In the genomic region with DNA sequence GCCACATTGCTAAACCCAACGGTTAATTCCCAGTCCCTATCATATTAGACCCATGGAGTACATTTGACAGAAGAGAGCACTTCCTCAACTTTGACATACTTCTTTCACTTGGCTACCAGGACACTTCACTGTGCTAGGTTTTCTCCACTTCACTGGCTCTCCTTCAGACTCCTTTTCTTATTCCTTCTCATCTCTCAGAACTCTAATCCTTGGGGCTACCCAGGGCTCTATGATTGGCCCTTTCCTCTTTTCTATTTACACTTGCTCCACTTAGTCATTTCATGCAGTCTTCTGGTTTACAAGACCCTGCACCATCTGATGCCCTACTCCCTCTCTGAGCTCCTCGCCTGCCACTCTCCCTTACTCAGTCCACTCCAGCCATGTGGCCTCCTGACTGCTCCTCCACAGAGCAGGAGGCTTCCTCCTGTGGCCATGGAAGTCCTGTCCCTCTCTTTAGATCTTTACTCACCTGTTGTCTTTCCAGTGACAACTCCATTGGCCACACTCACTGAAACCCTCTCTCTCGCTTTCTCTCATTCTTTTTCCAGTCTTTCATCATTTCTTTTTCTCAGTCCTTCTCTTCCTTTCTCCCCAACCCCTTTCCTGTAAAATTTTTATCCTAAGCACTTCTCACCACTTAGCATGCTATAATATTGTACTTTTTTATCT, we compare ENCODE assay signal across 20 cellular contexts.
A peak's percentile ranks its signal among the peaks of the same experiment; 100 is the strongest.
DNase-seq lines count a peak whose midpoint lies in the region; ATAC-seq, FAIRE-seq and TF ChIP-seq lines count a peak whose summit lies in the region.
"Had no signal": no experiment of that assay in that cellular context is flagged by ENCODE, and none has a peak within 500 bp of the region (broad histone marks: within the 10 kb centered on the region; RNA-seq: fewer than 3 reads in every experiment).

No MANE protein-coding gene starts in this region.

- H3K4me3 Mint-ChIP-seq in progenitor cell of endocrine pancreas (ENCODE audit: low read depth) = no peak overlapping the region
- H3K4me3 Mint-ChIP-seq: activated naive CD4-positive, alpha-beta T cell treated with anti-CD3 and anti-CD28 coated beads, Interleukin-2, amount 50 U/mL, for 24 hours; activated T-cell treated with anti-CD3 and anti-CD28 coated beads, Interleukin-2, amount 50 U/mL, for 24 hours had no signal

- peaks cover 14% of the 10 kb centered on the region for H4K20me1 ChIP-seq in HepG2 (ENCODE audit: insufficient read depth, low read length)
- H4K20me1 ChIP-seq in MM.1S (ENCODE audit: insufficient read depth, low read length) = no peaks in the 10 kb centered on the region

- TF ChIP-seq EP300 in HepG2 (IDR thresholded peaks at IDR 0.05; ENCODE audit: low read depth in 2 of 2, low read length in 2 of 2) = no peak
- TF ChIP-seq EP300 in HepG2 (CRISPR knock-in tag; IDR thresholded peaks at IDR 0.05; ENCODE audit: borderline replicate concordance) = no peak

- H3K4me2 ChIP-seq in HepG2 (ENCODE audit: low read depth, low read length) (no peak overlapping the region), MM.1S (ENCODE audit: low read depth, low read length) (no peak overlapping the region)

- H3F3A ChIP-seq in MM.1S (ENCODE audit: insufficient read depth, low read length) = no peaks in the 10 kb centered on the region

- H3K4me1 Mint-ChIP-seq in progenitor cell of endocrine pancreas (ENCODE audit: low read depth) = no peaks in the 10 kb centered on the region
- H3K4me1 Mint-ChIP-seq: activated naive CD4-positive, alpha-beta T cell treated with anti-CD3 and anti-CD28 coated beads, Interleukin-2, amount 50 U/mL, for 24 hours had no signal

- 95% methylated on average over 3 of the region's 3 CpGs for WGBS in HepG2 (ENCODE audit: low lambda C conversion rate)

- H3K27ac ChIP-seq in HepG2 (ENCODE audit: extremely low read length, insufficient read depth, low read length) (no peak overlapping the region), MM.1S (ENCODE audit: low read length) (no peak overlapping the region), lower lobe of right lung (no peak overlapping the region)
- H3K27ac ChIP-seq: colonic mucosa, thoracic aorta had no signal

- H3K4me1 ChIP-seq in HepG2 (ENCODE audit: insufficient read depth, low read length) = peaks cover 37% of the 10 kb centered on the region
- H3K4me1 ChIP-seq in MM.1S (ENCODE audit: low read length) = no peaks in the 10 kb centered on the region
- H3K4me1 ChIP-seq in lower lobe of right lung = no peaks in the 10 kb centered on the region
- H3K4me1 ChIP-seq: colonic mucosa had no signal

- no peak overlapping the region for H3K27ac Mint-ChIP-seq in progenitor cell of endocrine pancreas
- H3K27ac Mint-ChIP-seq: activated naive CD4-positive, alpha-beta T cell treated with anti-CD3 and anti-CD28 coated beads, Interleukin-2, amount 50 U/mL, for 24 hours; activated T-cell treated with anti-CD3 and anti-CD28 coated beads, Interleukin-2, amount 50 U/mL, for 24 hours had no signal

- ATAC-seq in GM18868 (IDR thresholded peaks at IDR 0.05; ENCODE audit: unreplicated experiment) (peak; percentile 74), GM21786 (IDR thresholded peaks at IDR 0.05; ENCODE audit: unreplicated experiment) (peak; percentile 39), HepG2 (peak; percentile 65), lower lobe of right lung (no peak)

- no peak for TF ChIP-seq CTCF in HepG2 (CRISPR knock-in tag; IDR thresholded peaks at IDR 0.05)
- TF ChIP-seq CTCF in MM.1S (IDR thresholded peaks at IDR 0.05; ENCODE audit: low read length) = no peak
- no peak for TF ChIP-seq CTCF in lower lobe of right lung (IDR thresholded peaks at IDR 0.05)
- TF ChIP-seq CTCF in progenitor cell of endocrine pancreas (IDR thresholded peaks at IDR 0.05; ENCODE audit: unreplicated experiment) = no peak

- H3K4me3 ChIP-seq in HepG2 (replicated peaks in 1 of 3; ENCODE audit: insufficient read depth in 1 of 3, low read depth in 2 of 3, low read length in 3 of 3) (no peak overlapping the region), MM.1S (ENCODE audit: low read length) (no peak overlapping the region), lower lobe of right lung (no peak overlapping the region)
- H3K4me3 ChIP-seq: colonic mucosa, thoracic aorta had no signal

- TF ChIP-seq RAD21 in HepG2 (CRISPR knock-in tag; IDR thresholded peaks at IDR 0.05) = no peak

- H3K9me2 ChIP-seq in MM.1S (replicated peaks; ENCODE audit: insufficient read depth, low read length) = no peaks in the 10 kb centered on the region

- H3K36me3 Mint-ChIP-seq in progenitor cell of endocrine pancreas (ENCODE audit: insufficient read depth) = no peaks in the 10 kb centered on the region
- H3K36me3 Mint-ChIP-seq: activated naive CD4-positive, alpha-beta T cell treated with anti-CD3 and anti-CD28 coated beads, Interleukin-2, amount 50 U/mL, for 24 hours had no signal

- H3K27me3 Mint-ChIP-seq in progenitor cell of endocrine pancreas = no peaks in the 10 kb centered on the region
- H3K27me3 Mint-ChIP-seq: activated naive CD4-positive, alpha-beta T cell treated with anti-CD3 and anti-CD28 coated beads, Interleukin-2, amount 50 U/mL, for 24 hours; activated T-cell treated with anti-CD3 and anti-CD28 coated beads, Interleukin-2, amount 50 U/mL, for 24 hours had no signal

- H3K27me3 ChIP-seq in HepG2 (ENCODE audit: control insufficient read depth in 1 of 2, insufficient read depth in 2 of 2, low read length in 2 of 2) (no peaks in the 10 kb centered on the region), MM.1S (replicated peaks; ENCODE audit: insufficient read depth, low read length) (no peaks in the 10 kb centered on the region), lower lobe of right lung (ENCODE audit: low read depth) (no peaks in the 10 kb centered on the region)
- H3K27me3 ChIP-seq: colonic mucosa had no signal

- intact Hi-C loops in HepG2 (cut with micrococcal nuclease; ENCODE audit: unreplicated experiment) (no loop called here), lower lobe of right lung (cut with DNase I) (no loop called here)

- peaks cover 86% of the 10 kb centered on the region for H3K79me2 ChIP-seq in HepG2 (ENCODE audit: insufficient read depth, low read length)
- H3K79me2 ChIP-seq in MM.1S (ENCODE audit: low read length) = no peaks in the 10 kb centered on the region

- no peaks in the 10 kb centered on the region for H3K9me3 Mint-ChIP-seq in progenitor cell of endocrine pancreas (ENCODE audit: low read depth)
- H3K9me3 Mint-ChIP-seq: activated naive CD4-positive, alpha-beta T cell treated with anti-CD3 and anti-CD28 coated beads, Interleukin-2, amount 50 U/mL, for 24 hours; activated T-cell treated with anti-CD3 and anti-CD28 coated beads, Interleukin-2, amount 50 U/mL, for 24 hours had no signal

- CTCF ChIA-PET in HepG2 (lab: Yijun Ruan, JAX; ENCODE audit: low intra/inter-chr PET ratio, low total read pairs) = no interaction called here

- no peak overlapping the region for H2AFZ ChIP-seq in HepG2 (ENCODE audit: low read length)
- no peak overlapping the region for H2AFZ ChIP-seq in MM.1S (ENCODE audit: low read length)

- peak; percentile 12 for DNase-seq in M059J (ENCODE audit: low read depth)
- no peak for DNase-seq in HepG2 (ENCODE audit: low spot score)
- no peak for DNase-seq in MM.1S
- DNase-seq in lower lobe of right lung = no peak
- no peak for DNase-seq in progenitor cell of endocrine pancreas (ENCODE audit: low spot score, unreplicated experiment)
- no peak for DNase-seq in NCI-H2196 (lab: John Stamatoyannopoulos, UW; ENCODE audit: unreplicated experiment)
- DNase-seq: activated CD4-positive, alpha-beta T cell treated with anti-CD3 and anti-CD28 coated beads, Interleukin-2, amount 50 U/mL, for 4 hours; activated T-cell treated with anti-CD3 and anti-CD28 coated beads, Interleukin-2, amount 50 U/mL, for 24 hours; colonic mucosa; GOT3; NCI-H1694; NCI-H446 treated with DMSO at 0.1 percent for 48 hours; NK-92 treated with Interleukin-12 subunit alpha and Interleukin-12 subunit beta, amount 100 ng/mL, for 24 hours; SW 1271 had no signal

- FAIRE-seq in HepG2 (lab: Jason Lieb, UNC) = no peak
- FAIRE-seq: endothelial cell of umbilical vein, TTC549 had no signal

- POLR2A ChIA-PET in HepG2 (lab: Yijun Ruan, JAX) = no interaction called here

- in situ Hi-C loops in HepG2 (cut with HindIII; ENCODE audit: extremely low pct_ligation_motif_present, low pct_unique_long_range_greater_than_20kb) = no loop called here

- H3K9ac ChIP-seq in HepG2 (ENCODE audit: insufficient read depth, low read depth, low read length) (no peak overlapping the region), MM.1S (ENCODE audit: low read length) (no peak overlapping the region)

- no peak for TF ChIP-seq POLR2A in HepG2 (IDR thresholded peaks at IDR 0.05; ENCODE audit: insufficient read depth in 1 of 2, low read depth in 2 of 2, low read length in 2 of 2)

- H3K36me3 ChIP-seq in HepG2 (replicated peaks in 1 of 2; ENCODE audit: control insufficient read depth in 1 of 2, insufficient read depth in 2 of 2, low read length in 2 of 2) (no peaks in the 10 kb centered on the region; a peak in 2 of 5 replicates), MM.1S (replicated peaks; ENCODE audit: insufficient read depth, low read length) (no peaks in the 10 kb centered on the region), lower lobe of right lung (no peaks in the 10 kb centered on the region)
- H3K36me3 ChIP-seq: colonic mucosa, thoracic aorta had no signal

- no TSS peak for BruUV-seq in HepG2 (replicated peaks; lab: Mats Ljungman, UMichigan)

- H3K9me3 ChIP-seq in HepG2 (ENCODE audit: low read length) (no peaks in the 10 kb centered on the region), MM.1S (replicated peaks; ENCODE audit: insufficient read depth, low read length) (no peaks in the 10 kb centered on the region), lower lobe of right lung (no peaks in the 10 kb centered on the region)
- H3K9me3 ChIP-seq: colonic mucosa, thoracic aorta had no signal

TF ChIP-seq in HepG2, 621 proteins besides CTCF, POLR2A, EP300 and RAD21 (continues in another document):
- TF ChIP-seq EZH2 (conservative IDR thresholded peaks at IDR 0.05; ENCODE audit: low read depth, low read length) (no peak), NFIB (CRISPR knock-in tag; IDR thresholded peaks at IDR 0.05; ENCODE audit: borderline replicate concordance) (no peak), RFXANK (CRISPR knock-in tag; IDR thresholded peaks at IDR 0.05) (no peak), RBM22 (optimal IDR thresholded peaks at IDR 0.05; ENCODE audit: low read length) (peak; percentile 49)

Comparison
In these comparisons a context has a peak if more than half of its experiments do, and no peak if none do; other contexts are left out.
1. ATAC-seq: peak in GM18868 (single experiment), GM21786 (single experiment) and HepG2 (single experiment); none in lower lobe of right lung (0 of 2).